20 cellular contexts compared by ENCODE assay signal in genomic region chrX:154302998-154303397, GRCh38. TPM values are rescaled to one million over a fixed set of nuclear protein-coding genes. Genes with fewer than 3 reads are reported as not detected.
"Had no signal": no experiment of that assay in that cellular context is flagged by ENCODE, and none has a peak within 500 bp of the region (broad histone marks: within the 10 kb centered on the region; RNA-seq: fewer than 3 reads in every experiment).

No MANE protein-coding gene starts in this region.

RNA-seq across cellular contexts. Expression of gene TKTL1, which starts 7.4 kb away (rescaled TPM):
- total RNA-seq: activated naive CD4-positive, alpha-beta T cell treated with anti-CD3 and anti-CD28 coated beads for 36 hours; activated T-cell treated with anti-CD3 and anti-CD28 coated beads, Interleukin-2, amount 50 U/mL, for 4 hours; ascending aorta; body of pancreas; bronchial epithelial cell; cardiac muscle cell; chondrocyte had no signal
- polyA plus RNA-seq: aorta, cardiac muscle cell had no signal

RNA-seq across cellular contexts. Expression of gene TEX28, which starts 8.1 kb away (rescaled TPM):
- total RNA-seq: activated naive CD4-positive, alpha-beta T cell treated with anti-CD3 and anti-CD28 coated beads for 36 hours; activated naive CD4-positive, alpha-beta T cell treated with anti-CD3 and anti-CD28 coated beads, Interleukin-2, amount 50 U/mL, for 72 hours; activated naive CD8-positive, alpha-beta T cell treated with anti-CD3 and anti-CD28 coated beads for 36 hours; activated naive CD8-positive, alpha-beta T cell treated with anti-CD3 and anti-CD28 coated beads, Interleukin-2, amount 10 ng/mL, durations not matched to agents 7 days and 5 days; activated T-cell treated with anti-CD3 and anti-CD28 coated beads, Interleukin-2, amount 50 U/mL, for 4 hours; activated T-cell treated with anti-CD3 and anti-CD28 coated beads, Interleukin-2, amount 50 U/mL, for 72 hours; activated T-helper 1 cell treated with anti-CD3 and anti-CD28 coated beads, Interleukin-12 subunit alpha, Interleukin-12 subunit beta, Interleukin-2, Interleukin-4 antibody, amounts not matched to agents 30 ng/mL and 10 ng/mL and 1 ng/mL, durations not matched to agents 14 hours and 24 hours and 36 hours; activated T-helper 17 cell treated with anti-CD3 and anti-CD28 coated beads, Interleukin-2, amount 50 U/mL, for 72 hours; activated T-helper 2 cell treated with anti-CD3 and anti-CD28 coated beads, Interferon-gamma antibody, Interleukin-2, Interleukin-4, amounts not matched to agents 10 μg/mL and 5 μg/mL and 100 μg/mL, durations not matched to agents 14 hours and 24 hours and 36 hours; aorta; ascending aorta; body of pancreas; breast epithelium; bronchial epithelial cell; cardiac muscle cell; cardiac septum; cerebellum; chondrocyte had no signal
- polyA plus RNA-seq: adipose tissue, aorta, cardiac muscle cell had no signal

RNA-seq across cellular contexts. Expression of gene OPN1MW3, which starts 45.6 kb away (rescaled TPM):
- total RNA-seq: activated naive CD4-positive, alpha-beta T cell treated with anti-CD3 and anti-CD28 coated beads for 36 hours; activated naive CD4-positive, alpha-beta T cell treated with anti-CD3 and anti-CD28 coated beads, Interleukin-2, amount 50 U/mL, for 72 hours; activated naive CD8-positive, alpha-beta T cell treated with anti-CD3 and anti-CD28 coated beads for 36 hours; activated naive CD8-positive, alpha-beta T cell treated with anti-CD3 and anti-CD28 coated beads, Interleukin-2, amount 10 ng/mL, durations not matched to agents 7 days and 5 days; activated T-cell treated with anti-CD3 and anti-CD28 coated beads, Interleukin-2, amount 50 U/mL, for 4 hours; activated T-cell treated with anti-CD3 and anti-CD28 coated beads, Interleukin-2, amount 50 U/mL, for 72 hours; activated T-helper 1 cell treated with anti-CD3 and anti-CD28 coated beads, Interleukin-12 subunit alpha, Interleukin-12 subunit beta, Interleukin-2, Interleukin-4 antibody, amounts not matched to agents 30 ng/mL and 10 ng/mL and 1 ng/mL, durations not matched to agents 14 hours and 24 hours and 36 hours; activated T-helper 17 cell treated with anti-CD3 and anti-CD28 coated beads, Interleukin-2, amount 50 U/mL, for 72 hours; activated T-helper 2 cell treated with anti-CD3 and anti-CD28 coated beads, Interferon-gamma antibody, Interleukin-2, Interleukin-4, amounts not matched to agents 10 μg/mL and 5 μg/mL and 100 μg/mL, durations not matched to agents 14 hours and 24 hours and 36 hours; adrenal gland; aorta; ascending aorta; body of pancreas; breast epithelium; bronchial epithelial cell; cardiac muscle cell; cardiac septum; cerebellum; chondrocyte had no signal
- polyA plus RNA-seq: adipose tissue, adrenal gland, aorta, cardiac muscle cell had no signal
